ENCODE assay signal across 17 cellular contexts in genomic region chr2:57886196-57886786, GRCh38.
A peak's percentile ranks its signal among the peaks of the same experiment; 100 is the strongest.
DNase-seq lines count a peak whose midpoint lies in the region; ATAC-seq and TF ChIP-seq lines count a peak whose summit lies in the region.
"Had no signal": no experiment of that assay in that cellular context is flagged by ENCODE, and none has a peak within 500 bp of the region (broad histone marks: within the 10 kb centered on the region; RNA-seq: fewer than 3 reads in every experiment).

No MANE protein-coding gene starts in this region.

- intact Hi-C loops in adrenal gland (cut with DNase I) = no loop called here

- TF ChIP-seq CTCF in endothelial cell (IDR thresholded peaks at IDR 0.05; ENCODE audit: unreplicated experiment) = no peak
- no peak for TF ChIP-seq CTCF in omental fat pad (IDR thresholded peaks at IDR 0.05)
- no peak for TF ChIP-seq CTCF in adrenal gland (IDR thresholded peaks at IDR 0.05)

- ATAC-seq in omental fat pad (ENCODE audit: low FRiP score) = no peak

- 71 to 80% (median 76%) methylated on average over 13 of the region's 13 CpGs for WGBS in adrenal gland, 4 donors

- H3K27me3 Mint-ChIP-seq in endothelial cell (ENCODE audit: unreplicated experiment) = peaks cover 1% of the 10 kb centered on the region
- H3K27me3 Mint-ChIP-seq: stimulated activated naive CD8-positive, alpha-beta T cell treated with anti-CD3 and anti-CD28 coated beads, Interleukin-15, Interleukin-2, amounts not matched to agents 100 ng/mL and 50 ng/mL, for 24 hours had no signal

- H3K27ac ChIP-seq in caudate nucleus (ENCODE audit: low read depth, low read length) (peak overlapping the region; percentile 16), adrenal gland (no peak overlapping the region)
- H3K27ac ChIP-seq: HL-60 had no signal

- no peaks in the 10 kb centered on the region for H3K36me3 Mint-ChIP-seq in endothelial cell (ENCODE audit: low read depth, unreplicated experiment)

- peaks cover 11 to 13% of the 10 kb centered on the region in 2 donors for H3K4me1 ChIP-seq in adrenal gland (replicated peaks in 1 of 2)

- no peaks in the 10 kb centered on the region for H3K36me3 ChIP-seq in adrenal gland (replicated peaks in 1 of 2)
- H3K36me3 ChIP-seq: HAP-1 had no signal

- peak; percentile 67 for DNase-seq in DMS153 treated with DMSO at 0.1 percent for 48 hours (lab: John Stamatoyannopoulos, UW; ENCODE audit: unreplicated experiment)
- peak; percentile 88 for DNase-seq in NCI-H1436 treated with DMSO at 0.1 percent for 48 hours (lab: John Stamatoyannopoulos, UW)
- DNase-seq in NCI-H526 treated with DMSO at 0.1 percent for 48 hours (lab: John Stamatoyannopoulos, UW) = peak; percentile 97
- no peak for DNase-seq in caudate nucleus (lab: John Stamatoyannopoulos, UW)
- no peak for DNase-seq in endothelial cell (ENCODE audit: low spot score)
- no peak for DNase-seq in AML-193 (lab: John Stamatoyannopoulos, UW)
- no peak for DNase-seq in omental fat pad (ENCODE audit: low spot score)
- no peak for DNase-seq in adrenal gland
- DNase-seq: activated CD4-positive, alpha-beta T cell treated with anti-CD3 and anti-CD28 coated beads, Interleukin-2, amount 50 U/mL, for 1 hour; activated T-cell treated with anti-CD3 and anti-CD28 coated beads, Interleukin-2, amount 50 U/mL, for 48 hours; DMS 273 treated with DMSO at 0.1 percent for 48 hours; erythroblast; mesendoderm had no signal

- no peaks in the 10 kb centered on the region for H3K9me3 Mint-ChIP-seq in endothelial cell (ENCODE audit: unreplicated experiment)
- H3K9me3 Mint-ChIP-seq: stimulated activated naive CD8-positive, alpha-beta T cell treated with anti-CD3 and anti-CD28 coated beads, Interleukin-15, Interleukin-2, amounts not matched to agents 100 ng/mL and 50 ng/mL, for 24 hours had no signal

- H3K27me3 ChIP-seq in adrenal gland = no peaks in the 10 kb centered on the region

- no peak for TF ChIP-seq POLR2A in adrenal gland (IDR thresholded peaks at IDR 0.05)

- no peak overlapping the region for H3K4me3 ChIP-seq in adrenal gland
- H3K4me3 ChIP-seq: HAP-1, smooth muscle cell had no signal

- H3K27ac Mint-ChIP-seq in endothelial cell (ENCODE audit: unreplicated experiment) = no peak overlapping the region
- H3K27ac Mint-ChIP-seq: stimulated activated naive CD8-positive, alpha-beta T cell treated with anti-CD3 and anti-CD28 coated beads, Interleukin-15, Interleukin-2, amounts not matched to agents 100 ng/mL and 50 ng/mL, for 24 hours had no signal

- no peaks in the 10 kb centered on the region for H3K4me1 Mint-ChIP-seq in endothelial cell (ENCODE audit: unreplicated experiment)

- no peaks in the 10 kb centered on the region for H3K9me3 ChIP-seq in adrenal gland (replicated peaks in 1 of 3)
- H3K9me3 ChIP-seq: HAP-1 had no signal

- H3K4me3 Mint-ChIP-seq in endothelial cell (ENCODE audit: unreplicated experiment) = no peak overlapping the region
- H3K4me3 Mint-ChIP-seq: stimulated activated naive CD8-positive, alpha-beta T cell treated with anti-CD3 and anti-CD28 coated beads, Interleukin-15, Interleukin-2, amounts not matched to agents 100 ng/mL and 50 ng/mL, for 24 hours had no signal

Comparison
In these comparisons a context has a peak if more than half of its experiments do, and no peak if none do; other contexts are left out.
1. DNase-seq: peak in DMS153 treated with DMSO at 0.1 percent for 48 hours (single experiment), NCI-H1436 treated with DMSO at 0.1 percent for 48 hours (single experiment) and NCI-H526 treated with DMSO at 0.1 percent for 48 hours (single experiment); none in caudate nucleus (0 of 61), endothelial cell (single experiment), AML-193 (0 of 2), omental fat pad (single experiment) and adrenal gland (0 of 7).